In the genomic region with DNA sequence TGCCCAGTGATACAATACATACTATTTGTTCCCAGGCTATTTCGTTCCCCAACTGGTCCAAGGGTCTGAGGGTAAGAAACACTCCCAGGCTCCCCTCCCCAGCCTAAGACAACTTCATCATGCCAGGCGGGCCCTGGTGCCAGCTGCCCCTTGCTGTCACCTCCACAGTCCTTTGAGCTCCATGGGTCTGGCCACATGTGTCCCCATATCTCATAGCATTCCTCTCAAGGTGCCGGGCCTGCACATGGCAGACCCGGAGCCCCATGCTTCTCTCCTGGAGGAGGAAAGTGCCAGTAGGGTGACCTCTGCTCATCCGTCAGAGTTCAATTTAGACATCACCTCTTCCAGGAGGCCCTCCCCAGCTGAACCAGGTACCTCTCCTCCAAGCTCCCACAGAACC, we compare ENCODE assay signal across 18 cellular contexts.
A peak's percentile ranks its signal among the peaks of the same experiment; 100 is the strongest.
DNase-seq lines count a peak whose midpoint lies in the region; ATAC-seq and TF ChIP-seq lines count a peak whose summit lies in the region.
"Had no signal": no experiment of that assay in that cellular context is flagged by ENCODE, and none has a peak within 500 bp of the region (broad histone marks: within the 10 kb centered on the region; RNA-seq: fewer than 3 reads in every experiment).

No MANE protein-coding gene starts in this region.

- no peak overlapping the region for H3K56ac ChIP-seq in H9 (ENCODE audit: insufficient read length, low read depth, low read length)

- H4K20me1 ChIP-seq in H9 (ENCODE audit: control insufficient read depth, insufficient read depth, insufficient read length), result no peaks in the 10 kb centered on the region

- H3K4me1 Mint-ChIP-seq in H9, result peaks cover 7 to 19% of the 10 kb centered on the region in 2 experiments
- H3K4me1 Mint-ChIP-seq in activated naive CD8-positive, alpha-beta T cell treated with anti-CD3 and anti-CD28 coated beads, Interleukin-2, amount 50 U/mL, for 24 hours, result peaks cover 24% of the 10 kb centered on the region

- H3K79me1 ChIP-seq in H9 (ENCODE audit: insufficient read depth, low read depth, low read length, poor library complexity, severe bottlenecking), result no peaks in the 10 kb centered on the region

- no peak overlapping the region for H2AFZ ChIP-seq in H9 (ENCODE audit: low read length)
- H2AFZ ChIP-seq: PC-9 had no signal

- H3K4me2 ChIP-seq in H9 (ENCODE audit: insufficient read depth, insufficient read length, low read length), result no peak overlapping the region
- H3K4me2 ChIP-seq: A549, PC-9 had no signal

- H3K36me3 Mint-ChIP-seq in H9 (ENCODE audit: insufficient read depth in 1 of 3, low read depth in 3 of 3), result no peaks in the 10 kb centered on the region
- no peaks in the 10 kb centered on the region for H3K36me3 Mint-ChIP-seq in activated naive CD8-positive, alpha-beta T cell treated with anti-CD3 and anti-CD28 coated beads, Interleukin-2, amount 50 U/mL, for 24 hours (ENCODE audit: low read depth)

- H2AK5ac ChIP-seq in H9 (ENCODE audit: insufficient read length, low read length), result no peak overlapping the region

- H3K4me1 ChIP-seq in H9 (ENCODE audit: insufficient read depth, low read length), result no peaks in the 10 kb centered on the region
- H3K4me1 ChIP-seq in colonic mucosa, result no peaks in the 10 kb centered on the region
- H3K4me1 ChIP-seq: A549 had no signal

- no peak overlapping the region for H3K18ac ChIP-seq in H9 (ENCODE audit: insufficient read length, low read depth, low read length)

- no peaks in the 10 kb centered on the region for H3K36me3 ChIP-seq in colonic mucosa

- H3K27me3 Mint-ChIP-seq in H9 (ENCODE audit: low read depth), result peaks cover 6% of the 10 kb centered on the region
- peaks cover 4% of the 10 kb centered on the region for H3K27me3 Mint-ChIP-seq in activated naive CD8-positive, alpha-beta T cell treated with anti-CD3 and anti-CD28 coated beads, Interleukin-2, amount 50 U/mL, for 24 hours

- H2BK15ac ChIP-seq in H9 (ENCODE audit: low read depth, low read length), result no peak overlapping the region

- H2BK20ac ChIP-seq in H9 (ENCODE audit: low read depth, low read length, poor library complexity, severe bottlenecking), result no peak overlapping the region

- H3K9me3 ChIP-seq in H9 (ENCODE audit: control insufficient read depth, low read depth, low read length) (no peaks in the 10 kb centered on the region), colonic mucosa (no peaks in the 10 kb centered on the region)
- H3K9me3 ChIP-seq: A549 had no signal

- WGBS in H9 (ENCODE audit: extremely low coverage, insufficient read length, low lambda C conversion rate), result no CpG with 5 or more reads among the region's 5 CpGs

- H3K27me3 ChIP-seq in H9 (ENCODE audit: insufficient read depth, low read length) (no peaks in the 10 kb centered on the region), colonic mucosa (no peaks in the 10 kb centered on the region)

- H3K9ac ChIP-seq in H9 (ENCODE audit: extremely low read depth, insufficient read length, low read length), result no peak overlapping the region
- no peak overlapping the region for H3K9ac ChIP-seq in colonic mucosa (ENCODE audit: low read depth in 2 of 2, low read length in 2 of 2)

- peak; percentile 53 for DNase-seq in activated effector memory CD4-positive, alpha-beta T cell treated with anti-CD3 and anti-CD28 coated beads, Interleukin-2, amount 50 U/mL, for 16 hours
- no peak for DNase-seq in activated effector memory CD4-positive, alpha-beta T cell treated with Interleukin-2 at 50 U/mL for 16 hours
- DNase-seq in H9, result peak; percentile 16
- DNase-seq in activated naive CD8-positive, alpha-beta T cell treated with anti-CD3 and anti-CD28 coated beads, Interleukin-2, amount 50 U/mL, for 24 hours, result no peak
- peak; percentile 10 for DNase-seq in stimulated activated CD8-positive, alpha-beta memory T cell treated with anti-CD3 and anti-CD28 coated beads, Interleukin-4, amount 100 ng/mL, for 48 hours
- DNase-seq in colonic mucosa, result no peak
- DNase-seq: GDM1, HFFc6, NCI-H1694 treated with DMSO at 0.1 percent for 48 hours, NCI-H446, PC-9 had no signal

- H2BK120ac ChIP-seq in H9 (ENCODE audit: low read depth, low read length, poor library complexity, severe bottlenecking), result no peak overlapping the region

- H3K27ac Mint-ChIP-seq in H9, result peak overlapping the region in 1 of 3 experiments; percentile 80; a peak in 1 of 7 replicates
- H3K27ac Mint-ChIP-seq in activated naive CD8-positive, alpha-beta T cell treated with anti-CD3 and anti-CD28 coated beads, Interleukin-2, amount 50 U/mL, for 24 hours, result peak overlapping the region; percentile 35
- H3K27ac Mint-ChIP-seq: CD4-positive, alpha-beta T cell; HFFc6 had no signal

- H3K27ac ChIP-seq in H9 (ENCODE audit: insufficient read length, low read depth, low read length) (no peak overlapping the region), colonic mucosa (no peak overlapping the region)
- H3K27ac ChIP-seq: HL-60, PC-9 had no signal

- no peak overlapping the region for H3T11ph ChIP-seq in H9 (ENCODE audit: low read length)

- ATAC-seq in activated naive CD8-positive, alpha-beta T cell treated with anti-CD3 and anti-CD28 coated beads, Interleukin-2, amount 50 U/mL, for 24 hours, result no peak
- ATAC-seq in GM19395 (IDR thresholded peaks at IDR 0.05; ENCODE audit: unreplicated experiment) (no peak), GM21447 (IDR thresholded peaks at IDR 0.05; ENCODE audit: unreplicated experiment) (no peak)
- ATAC-seq: A549, K562, Right ventricle myocardium inferior had no signal

- H2BK5ac ChIP-seq in H9 (ENCODE audit: insufficient read length, low read length), result no peak overlapping the region

- no peak overlapping the region for H3K4me3 Mint-ChIP-seq in H9
- H3K4me3 Mint-ChIP-seq in activated naive CD8-positive, alpha-beta T cell treated with anti-CD3 and anti-CD28 coated beads, Interleukin-2, amount 50 U/mL, for 24 hours, result no peak overlapping the region
- H3K4me3 Mint-ChIP-seq: CD4-positive, alpha-beta T cell; HFFc6 had no signal

- no peak for TF ChIP-seq CTCF in H9 (conservative IDR thresholded peaks at IDR 0.05)
- TF ChIP-seq CTCF in colonic mucosa (IDR thresholded peaks at IDR 0.05), result no peak

- no peak overlapping the region for H3K4me3 ChIP-seq in colonic mucosa
- H3K4me3 ChIP-seq: A549, K562, PC-9 had no signal

- no peak overlapping the region for H3K14ac ChIP-seq in H9 (ENCODE audit: insufficient read depth, low read length)

- H2BK12ac ChIP-seq in H9 (ENCODE audit: insufficient read length, low read depth, low read length), result no peak overlapping the region

- H4K91ac ChIP-seq in H9 (ENCODE audit: insufficient read length, low read depth, low read length), result no peak overlapping the region

- no peaks in the 10 kb centered on the region for H3K79me2 ChIP-seq in H9 (ENCODE audit: insufficient read depth, low read length)

- H3K23ac ChIP-seq in H9 (ENCODE audit: insufficient read length, low read depth, low read length), result no peak overlapping the region

- H4K8ac ChIP-seq in H9 (replicated peaks; ENCODE audit: insufficient read length, low read depth, low read length), result no peak overlapping the region

- intact Hi-C loops in colonic mucosa (cut with DNase I), result no loop called here

- no peak overlapping the region for H3K4ac ChIP-seq in H9 (ENCODE audit: low read depth, low read length)

- peaks cover 0 to 5% of the 10 kb centered on the region in 2 experiments; a peak in 1 of 5 replicates for H3K9me3 Mint-ChIP-seq in H9
- no peaks in the 10 kb centered on the region for H3K9me3 Mint-ChIP-seq in activated naive CD8-positive, alpha-beta T cell treated with anti-CD3 and anti-CD28 coated beads, Interleukin-2, amount 50 U/mL, for 24 hours
- H3K9me3 Mint-ChIP-seq: CD4-positive, alpha-beta T cell; HFFc6 had no signal

- H3K23me2 ChIP-seq in H9 (ENCODE audit: insufficient read length, low read depth, low read length, poor library complexity, severe bottlenecking), result no peaks in the 10 kb centered on the region

- H4K5ac ChIP-seq in H9 (ENCODE audit: insufficient read length, low read depth, low read length), result no peak overlapping the region

Comparison
In these comparisons a context has a peak if more than half of its experiments do, and no peak if none do; other contexts are left out.
1. DNase-seq: peak in activated effector memory CD4-positive, alpha-beta T cell treated with anti-CD3 and anti-CD28 coated beads, Interleukin-2, amount 50 U/mL, for 16 hours (single experiment), H9 (single experiment) and stimulated activated CD8-positive, alpha-beta memory T cell treated with anti-CD3 and anti-CD28 coated beads, Interleukin-4, amount 100 ng/mL, for 48 hours (single experiment); none in activated effector memory CD4-positive, alpha-beta T cell treated with Interleukin-2 at 50 U/mL for 16 hours (single experiment), activated naive CD8-positive, alpha-beta T cell treated with anti-CD3 and anti-CD28 coated beads, Interleukin-2, amount 50 U/mL, for 24 hours (single experiment) and colonic mucosa (single experiment).